1 cellular context compared by ENCODE assay signal in the genomic region with DNA sequence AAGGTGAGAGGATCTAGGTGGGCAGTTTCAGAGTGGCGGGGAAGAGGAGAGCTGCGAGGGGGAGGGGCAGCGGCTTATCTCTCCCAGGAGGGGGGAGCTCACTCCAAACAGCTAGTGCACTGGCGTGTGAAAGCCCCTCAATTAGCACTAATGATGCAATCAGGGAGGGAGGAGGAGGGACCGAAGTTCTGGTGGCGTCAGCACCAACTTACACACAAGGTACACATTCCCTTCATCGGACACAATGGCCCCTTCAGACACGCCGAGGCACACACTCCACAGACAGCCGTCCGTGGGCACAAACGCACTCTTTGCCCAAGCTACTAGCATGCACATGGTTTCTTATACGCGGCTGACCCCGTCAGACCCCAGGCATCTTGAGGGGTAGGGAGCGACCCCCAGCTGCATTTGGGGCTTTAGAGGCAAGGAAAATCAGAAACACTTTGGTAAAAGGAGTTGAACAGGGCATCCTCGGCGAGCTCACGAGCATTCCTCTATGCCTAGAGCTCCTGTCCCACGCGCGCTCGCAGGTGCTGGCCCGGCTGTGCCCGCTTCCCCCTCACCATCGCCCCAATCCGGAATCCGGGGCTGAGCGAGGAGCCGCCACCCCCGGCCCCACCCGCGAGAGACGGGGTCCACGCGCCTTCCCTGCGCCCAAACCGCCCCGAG.
TF ChIP-seq lines count a peak whose summit lies in the region.

No MANE protein-coding gene starts in this region.

TF ChIP-seq in HepG2, 621 proteins besides CTCF, POLR2A, EP300 and RAD21 (continued from another document):
- TF ChIP-seq UBTF (CRISPR knock-in tag; IDR thresholded peaks at IDR 0.05), result peak; percentile 50
- TF ChIP-seq AGO2 (optimal IDR thresholded peaks at IDR 0.05; ENCODE audit: low read depth, low read length), result peak; percentile 55
- TF ChIP-seq NFYB (CRISPR knock-in tag; IDR thresholded peaks at IDR 0.05), result no peak
- no peak for TF ChIP-seq CBX2 (IDR thresholded peaks at IDR 0.05; ENCODE audit: low read depth, low read length)
- TF ChIP-seq CBX2 (CRISPR knock-in tag; IDR thresholded peaks at IDR 0.05; ENCODE audit: low read depth), result no peak
- TF ChIP-seq ZNF737 (CRISPR knock-in tag; IDR thresholded peaks at IDR 0.05; ENCODE audit: borderline replicate concordance), result peak; percentile 23; the same call in 1 of the 2 replicates
- peak; percentile 90 for TF ChIP-seq KDM4B (CRISPR knock-in tag; IDR thresholded peaks at IDR 0.05)
- TF ChIP-seq ARNT2 (CRISPR knock-in tag; IDR thresholded peaks at IDR 0.05; ENCODE audit: low read depth), result peak; percentile 11; the same call in 1 of the 2 replicates
- no peak for TF ChIP-seq SIN3B (IDR thresholded peaks at IDR 0.05; ENCODE audit: low read length)
- no peak for TF ChIP-seq MLLT10 (CRISPR knock-in tag; IDR thresholded peaks at IDR 0.05)
- TF ChIP-seq ZFP36 (IDR thresholded peaks at IDR 0.05; ENCODE audit: borderline replicate concordance, low read depth, low read length, partially characterized antibody), result no peak
- TF ChIP-seq ZNF776 (CRISPR knock-in tag; IDR thresholded peaks at IDR 0.05), result no peak
- no peak for TF ChIP-seq FOXM1 (CRISPR knock-in tag; IDR thresholded peaks at IDR 0.05)
- no peak for TF ChIP-seq ZBTB33 (CRISPR knock-in tag; IDR thresholded peaks at IDR 0.05)
- no peak for TF ChIP-seq SP1 (IDR thresholded peaks at IDR 0.05)
- 0 out of 2 replicates have a peak, but pooled peaks have one; percentile 9 for TF ChIP-seq SP1 (CRISPR knock-in tag; IDR thresholded peaks at IDR 0.05)
- 0 out of 2 replicates have a peak, but pooled peaks have one; percentile 60 for TF ChIP-seq ZNF234 (CRISPR knock-in tag; conservative IDR thresholded peaks at IDR 0.05)
